ENCODE assay signal across 1 cellular context in the genomic region with DNA sequence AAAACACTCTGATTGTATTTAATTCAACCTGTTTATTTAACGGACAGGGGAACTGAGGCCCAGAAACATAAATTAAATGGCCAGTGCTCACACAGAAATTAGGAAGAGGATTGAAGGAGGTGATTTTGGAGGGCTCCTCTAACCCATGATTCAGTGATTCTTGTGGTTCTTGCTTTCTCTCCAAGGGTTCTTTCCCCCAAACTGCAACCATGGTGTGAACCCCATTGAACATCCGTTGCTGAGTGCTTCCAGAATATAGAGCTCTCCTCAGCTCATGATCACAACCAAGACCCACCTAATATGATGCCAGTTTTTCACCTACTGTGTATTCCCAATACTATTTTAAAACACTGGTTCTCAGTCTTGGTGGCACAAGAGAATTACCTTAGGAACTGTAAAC.
TF ChIP-seq lines count a peak whose summit lies in the region.

No MANE protein-coding gene starts in this region.

TF ChIP-seq in IMR-90, 13 proteins besides CTCF, POLR2A, EP300 and RAD21:
- TF ChIP-seq, protein P1, sequence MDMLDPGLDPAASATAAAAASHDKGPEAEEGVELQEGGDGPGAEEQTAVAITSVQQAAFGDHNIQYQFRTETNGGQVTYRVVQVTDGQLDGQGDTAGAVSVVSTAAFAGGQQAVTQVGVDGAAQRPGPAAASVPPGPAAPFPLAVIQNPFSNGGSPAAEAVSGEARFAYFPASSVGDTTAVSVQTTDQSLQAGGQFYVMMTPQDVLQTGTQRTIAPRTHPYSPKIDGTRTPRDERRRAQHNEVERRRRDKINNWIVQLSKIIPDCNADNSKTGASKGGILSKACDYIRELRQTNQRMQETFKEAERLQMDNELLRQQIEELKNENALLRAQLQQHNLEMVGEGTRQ (IDR thresholded peaks at IDR 0.05; ENCODE audit: low read depth, low read length), result no peak
- TF ChIP-seq BHLHE40 (IDR thresholded peaks at IDR 0.05; ENCODE audit: low read depth, low read length) (no peak), SMC3 (IDR thresholded peaks at IDR 0.05; ENCODE audit: low read depth, low read length) (no peak), RFX5 (IDR thresholded peaks at IDR 0.05; ENCODE audit: low read depth, low read length) (no peak), CHD1 (IDR thresholded peaks at IDR 0.05; ENCODE audit: low read depth, low read length) (no peak), CEBPB (IDR thresholded peaks at IDR 0.05; ENCODE audit: low read depth, low read length) (no peak)
TF ChIP-seq in IMR-90: peak in this region for 0.
